In genomic region chr10:131313377-131313776, GRCh38 we compare ENCODE assay signal across 22 cellular contexts. TPM values are rescaled to one million over a fixed set of nuclear protein-coding genes. Genes with fewer than 3 reads are reported as not detected.
DNase-seq lines count a peak whose midpoint lies in the region; ATAC-seq and TF ChIP-seq lines count a peak whose summit lies in the region.
"Had no signal": no experiment of that assay in that cellular context is flagged by ENCODE, and none has a peak within 500 bp of the region (broad histone marks: within the 10 kb centered on the region; RNA-seq: fewer than 3 reads in every experiment).

No MANE protein-coding gene starts in this region.

- intact Hi-C loops in activated CD4-positive, alpha-beta T cell treated with anti-CD3 and anti-CD28 coated beads, Interleukin-2, amount 10 ng/mL, durations not matched to agents 24 days and 14 days (cut with micrococcal nuclease): no loop called here
- intact Hi-C loops in natural killer cell (cut with micrococcal nuclease): no loop called here

- no peaks in the 10 kb centered on the region for H3K4me1 Mint-ChIP-seq in activated CD4-positive, alpha-beta T cell treated with anti-CD3 and anti-CD28 coated beads, Interleukin-2, amount 10 ng/mL, durations not matched to agents 24 days and 14 days
- H3K4me1 Mint-ChIP-seq in natural killer cell treated with Interleukin-12 subunit alpha and Interleukin-12 subunit beta and Interleukin-15 and Interleukin-18, amount 100 ng/mL, for 72 hours (ENCODE audit: low read depth in 2 of 2): peaks cover 3 to 6% of the 10 kb centered on the region in 2 donors
- H3K4me1 Mint-ChIP-seq in natural killer cell (peaks cover 0 to 4% of the 10 kb centered on the region in 2 donors), nephron (peaks cover 13% of the 10 kb centered on the region), type B pancreatic cell (ENCODE audit: unreplicated experiment) (peaks cover 20% of the 10 kb centered on the region)

- H3K9me3 Mint-ChIP-seq in activated CD4-positive, alpha-beta T cell treated with anti-CD3 and anti-CD28 coated beads, Interleukin-2, amount 10 ng/mL, durations not matched to agents 24 days and 14 days: no peaks in the 10 kb centered on the region
- no peaks in the 10 kb centered on the region for H3K9me3 Mint-ChIP-seq in natural killer cell treated with Interleukin-12 subunit alpha and Interleukin-12 subunit beta and Interleukin-15 and Interleukin-18, amount 100 ng/mL, for 72 hours
- H3K9me3 Mint-ChIP-seq in natural killer cell (no peaks in the 10 kb centered on the region), nephron (no peaks in the 10 kb centered on the region), type B pancreatic cell (no peaks in the 10 kb centered on the region)

- DNase-seq in activated CD4-positive, alpha-beta T cell treated with anti-CD3 and anti-CD28 coated beads, Interleukin-2, amount 10 ng/mL, durations not matched to agents 24 days and 14 days: no peak
- DNase-seq in activated CD4-positive, alpha-beta T cell treated with anti-CD3 and anti-CD28 coated beads for 4 hours: no peak
- no peak for DNase-seq in natural killer cell treated with Interleukin-12 subunit alpha and Interleukin-12 subunit beta and Interleukin-15 and Interleukin-18, amount 100 ng/mL, for 72 hours (ENCODE audit: low spot score)
- DNase-seq in natural killer cell: no peak
- DNase-seq in type B pancreatic cell (ENCODE audit: extremely low spot score, unreplicated experiment): no peak
- no peak for DNase-seq in DMS 273 (lab: John Stamatoyannopoulos, UW; ENCODE audit: unreplicated experiment)
- DNase-seq in G401 (ENCODE audit: low spot score): no peak
- DNase-seq: C1 segment of cervical spinal cord; CD4-positive, alpha-beta memory T cell; COR-L47; GF-D8; GOT3; IMR-90; KG1; MM.1S; NCI-H2029; NCI-H446 treated with DMSO at 0.1 percent for 48 hours; Right ventricle myocardium superior; RPMI8226 had no signal

- H3K27ac Mint-ChIP-seq in activated CD4-positive, alpha-beta T cell treated with anti-CD3 and anti-CD28 coated beads, Interleukin-2, amount 10 ng/mL, durations not matched to agents 24 days and 14 days: no peak overlapping the region
- H3K27ac Mint-ChIP-seq in natural killer cell treated with Interleukin-12 subunit alpha and Interleukin-12 subunit beta and Interleukin-15 and Interleukin-18, amount 100 ng/mL, for 72 hours: peak overlapping the region in 1 of 2 donors; percentile 8
- H3K27ac Mint-ChIP-seq in natural killer cell (no peak overlapping the region), nephron (no peak overlapping the region), type B pancreatic cell (peak overlapping the region; percentile 2)
- H3K27ac Mint-ChIP-seq: CD4-positive, alpha-beta memory T cell had no signal

- peak overlapping the region; percentile 25 for H3K4me3 Mint-ChIP-seq in activated CD4-positive, alpha-beta T cell treated with anti-CD3 and anti-CD28 coated beads, Interleukin-2, amount 10 ng/mL, durations not matched to agents 24 days and 14 days
- peak overlapping the region; percentile 57 for H3K4me3 Mint-ChIP-seq in natural killer cell treated with Interleukin-12 subunit alpha and Interleukin-12 subunit beta and Interleukin-15 and Interleukin-18, amount 100 ng/mL, for 72 hours
- H3K4me3 Mint-ChIP-seq in natural killer cell: no peak overlapping the region
- peak overlapping the region in 2 of 3 experiments; percentile 67 to 70 for H3K4me3 Mint-ChIP-seq in nephron
- H3K4me3 Mint-ChIP-seq in type B pancreatic cell: peak overlapping the region; percentile 76

- H3K27me3 Mint-ChIP-seq in activated CD4-positive, alpha-beta T cell treated with anti-CD3 and anti-CD28 coated beads, Interleukin-2, amount 10 ng/mL, durations not matched to agents 24 days and 14 days: peaks cover 30% of the 10 kb centered on the region
- H3K27me3 Mint-ChIP-seq in natural killer cell treated with Interleukin-12 subunit alpha and Interleukin-12 subunit beta and Interleukin-15 and Interleukin-18, amount 100 ng/mL, for 72 hours: peaks cover 35 to 41% of the 10 kb centered on the region in 2 donors
- H3K27me3 Mint-ChIP-seq in natural killer cell (ENCODE audit: low read depth in 2 of 2) (peaks cover 20 to 49% of the 10 kb centered on the region in 2 donors), nephron (ENCODE audit: low read depth) (peaks cover 78% of the 10 kb centered on the region), type B pancreatic cell (peaks cover 50% of the 10 kb centered on the region)

- no peak for ATAC-seq in natural killer cell treated with Interleukin-12 subunit alpha and Interleukin-12 subunit beta and Interleukin-15 and Interleukin-18, amount 100 ng/mL, for 72 hours
- no peak for ATAC-seq in natural killer cell

- H3K36me3 Mint-ChIP-seq in activated CD4-positive, alpha-beta T cell treated with anti-CD3 and anti-CD28 coated beads, Interleukin-2, amount 10 ng/mL, durations not matched to agents 24 days and 14 days (ENCODE audit: low read depth): no peaks in the 10 kb centered on the region
- no peaks in the 10 kb centered on the region for H3K36me3 Mint-ChIP-seq in natural killer cell treated with Interleukin-12 subunit alpha and Interleukin-12 subunit beta and Interleukin-15 and Interleukin-18, amount 100 ng/mL, for 72 hours
- H3K36me3 Mint-ChIP-seq in natural killer cell (peaks cover 7% of the 10 kb centered on the region), nephron (ENCODE audit: low read depth) (no peaks in the 10 kb centered on the region), type B pancreatic cell (no peaks in the 10 kb centered on the region)
- H3K36me3 Mint-ChIP-seq: CD4-positive, alpha-beta memory T cell had no signal

- in situ Hi-C loops in G401 (cut with HindIII; ENCODE audit: low sequenced_read_pairs): no loop called here

- TF ChIP-seq CTCF in natural killer cell (IDR thresholded peaks at IDR 0.05) (no peak), nephron (IDR thresholded peaks at IDR 0.05; ENCODE audit: unreplicated experiment in 3 of 3) (no peak), type B pancreatic cell (conservative IDR thresholded peaks at IDR 0.05) (no peak)

RNA-seq across cellular contexts. Expression of gene TCERG1L, which starts 1.9 kb away (rescaled TPM):
- not detected in 2 replicates for total RNA-seq in activated CD4-positive, alpha-beta T cell treated with anti-CD3 and anti-CD28 coated beads, Interleukin-2, amount 10 ng/mL, durations not matched to agents 24 days and 14 days
- under 1 TPM; 0.10 to 0.81 TPM for total RNA-seq in natural killer cell treated with Interleukin-12 subunit alpha and Interleukin-12 subunit beta and Interleukin-15 and Interleukin-18, amount 100 ng/mL, for 72 hours
- total RNA-seq in natural killer cell (under 1 TPM in 1 of 3 donors, not detected in 2; 0.48 TPM), type B pancreatic cell (ENCODE audit: low replicate concordance) (2.7 and 4.2 TPM in 2 replicates)
- not detected in 2 replicates for total RNA-seq in G401 (2014; rRNA removed; shearing (Covaris generic))
- total RNA-seq: A172; CD4-positive, alpha-beta memory T cell; IMR-90; Right ventricle myocardium superior; SJSA1 had no signal
